In the genomic region with DNA sequence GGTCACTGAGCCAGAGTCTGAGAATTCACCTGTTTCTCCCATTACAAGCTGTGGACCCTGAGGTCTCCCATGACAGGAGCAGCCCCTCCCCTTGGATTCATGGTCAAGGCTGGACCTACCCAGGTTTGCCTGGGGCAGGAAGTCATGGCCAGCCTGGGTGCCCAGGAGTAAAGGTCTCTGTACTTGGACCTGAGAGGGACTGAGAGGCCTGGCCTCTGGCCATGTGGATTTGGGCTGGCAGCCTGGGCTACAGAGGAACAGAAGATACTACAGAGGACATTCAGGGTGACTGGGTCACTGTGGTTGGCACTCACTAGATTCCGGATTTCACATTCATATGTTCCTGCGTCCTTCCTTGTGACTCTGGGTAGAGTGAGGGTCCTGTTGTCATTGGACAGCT, we compare ENCODE assay signal across 1 cellular context.
TF ChIP-seq lines count a peak whose summit lies in the region.

No MANE protein-coding gene starts in this region.

TF ChIP-seq in A549, 52 proteins besides CTCF, POLR2A, EP300 and RAD21 (continued from another document):
- TF ChIP-seq, protein P1, sequence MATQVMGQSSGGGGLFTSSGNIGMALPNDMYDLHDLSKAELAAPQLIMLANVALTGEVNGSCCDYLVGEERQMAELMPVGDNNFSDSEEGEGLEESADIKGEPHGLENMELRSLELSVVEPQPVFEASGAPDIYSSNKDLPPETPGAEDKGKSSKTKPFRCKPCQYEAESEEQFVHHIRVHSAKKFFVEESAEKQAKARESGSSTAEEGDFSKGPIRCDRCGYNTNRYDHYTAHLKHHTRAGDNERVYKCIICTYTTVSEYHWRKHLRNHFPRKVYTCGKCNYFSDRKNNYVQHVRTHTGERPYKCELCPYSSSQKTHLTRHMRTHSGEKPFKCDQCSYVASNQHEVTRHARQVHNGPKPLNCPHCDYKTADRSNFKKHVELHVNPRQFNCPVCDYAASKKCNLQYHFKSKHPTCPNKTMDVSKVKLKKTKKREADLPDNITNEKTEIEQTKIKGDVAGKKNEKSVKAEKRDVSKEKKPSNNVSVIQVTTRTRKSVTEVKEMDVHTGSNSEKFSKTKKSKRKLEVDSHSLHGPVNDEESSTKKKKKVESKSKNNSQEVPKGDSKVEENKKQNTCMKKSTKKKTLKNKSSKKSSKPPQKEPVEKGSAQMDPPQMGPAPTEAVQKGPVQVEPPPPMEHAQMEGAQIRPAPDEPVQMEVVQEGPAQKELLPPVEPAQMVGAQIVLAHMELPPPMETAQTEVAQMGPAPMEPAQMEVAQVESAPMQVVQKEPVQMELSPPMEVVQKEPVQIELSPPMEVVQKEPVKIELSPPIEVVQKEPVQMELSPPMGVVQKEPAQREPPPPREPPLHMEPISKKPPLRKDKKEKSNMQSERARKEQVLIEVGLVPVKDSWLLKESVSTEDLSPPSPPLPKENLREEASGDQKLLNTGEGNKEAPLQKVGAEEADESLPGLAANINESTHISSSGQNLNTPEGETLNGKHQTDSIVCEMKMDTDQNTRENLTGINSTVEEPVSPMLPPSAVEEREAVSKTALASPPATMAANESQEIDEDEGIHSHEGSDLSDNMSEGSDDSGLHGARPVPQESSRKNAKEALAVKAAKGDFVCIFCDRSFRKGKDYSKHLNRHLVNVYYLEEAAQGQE (IDR thresholded peaks at IDR 0.05), result no peak
- TF ChIP-seq NPAS2 (CRISPR knock-in tag; IDR thresholded peaks at IDR 0.05; ENCODE audit: borderline replicate concordance), result no peak
- TF ChIP-seq HOXB5 (CRISPR knock-in tag; IDR thresholded peaks at IDR 0.05), result no peak
- TF ChIP-seq, protein P2, sequence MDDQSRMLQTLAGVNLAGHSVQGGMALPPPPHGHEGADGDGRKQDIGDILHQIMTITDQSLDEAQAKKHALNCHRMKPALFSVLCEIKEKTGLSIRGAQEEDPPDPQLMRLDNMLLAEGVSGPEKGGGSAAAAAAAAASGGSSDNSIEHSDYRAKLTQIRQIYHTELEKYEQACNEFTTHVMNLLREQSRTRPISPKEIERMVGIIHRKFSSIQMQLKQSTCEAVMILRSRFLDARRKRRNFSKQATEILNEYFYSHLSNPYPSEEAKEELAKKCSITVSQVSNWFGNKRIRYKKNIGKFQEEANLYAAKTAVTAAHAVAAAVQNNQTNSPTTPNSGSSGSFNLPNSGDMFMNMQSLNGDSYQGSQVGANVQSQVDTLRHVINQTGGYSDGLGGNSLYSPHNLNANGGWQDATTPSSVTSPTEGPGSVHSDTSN (IDR thresholded peaks at IDR 0.05), result no peak
- TF ChIP-seq ZSCAN20 (CRISPR knock-in tag; IDR thresholded peaks at IDR 0.05), result no peak
TF ChIP-seq in A549: peak in this region for 0.
